Comparison of ENCODE assay signal across 22 cellular contexts in genomic region chr2:24349097-24349496, GRCh38. TPM values are rescaled to one million over a fixed set of nuclear protein-coding genes. Genes with fewer than 3 reads are reported as not detected.
A peak's percentile ranks its signal among the peaks of the same experiment; 100 is the strongest.
DNase-seq lines count a peak whose midpoint lies in the region; ATAC-seq, FAIRE-seq and TF ChIP-seq lines count a peak whose summit lies in the region.
"Had no signal": no experiment of that assay in that cellular context is flagged by ENCODE, and none has a peak within 500 bp of the region (broad histone marks: within the 10 kb centered on the region; RNA-seq: fewer than 3 reads in every experiment).

No MANE protein-coding gene starts in this region.

- ATAC-seq in GM12878 = no peak
- ATAC-seq in stimulated activated naive B cell treated with anti-CD40 and anti-IgM and Interleukin-4, amounts not matched to agents 10 μg/mL and 1 μg/mL and 100 μg/mL, for 72 hours (replicated peaks) = no peak
- ATAC-seq: GM23338, HCT116 had no signal

- CTCF ChIA-PET in CD8-positive, alpha-beta memory T cell (lab: Charles Lee) = interaction anchor here (1.4 kb wide), 1 partner anchor 92 kb away, joined by 3 read pairs; no protein-coding TSS in a partner anchor
- CTCF ChIA-PET in HEK293 (lab: Yijun Ruan, JAX) (no interaction called here), GM12878 (lab: Yijun Ruan, JAX) (interaction anchor here (0.7 to 2.2 kb wide), 5 partner anchors 9 to 28 kb away, joined by 3 to 6 read pairs (median 3); partner anchors contain the start of gene ITSN2)

- H3K4me3 ChIP-seq in CD8-positive, alpha-beta memory T cell (ENCODE audit: low read length) = no peak overlapping the region
- H3K4me3 ChIP-seq in HEK293 (ENCODE audit: low read depth, low read length) (no peak overlapping the region), GM12878 (peak overlapping the region; percentile 16; the same call in 1 of the 2 replicates)
- H3K4me3 ChIP-seq: GM23338, Peyer's patch, SJCRH30 had no signal

- RAD21 ChIA-PET in GM12878 (lab: Charles Lee; ENCODE audit: unreplicated experiment) = interaction anchor here (0.6 to 2.8 kb wide), 4 partner anchors 11 to 394 kb away, joined by 3 to 22 read pairs (median 10); partner anchors contain the start of gene ITSN2

- no peak overlapping the region for H3K9ac ChIP-seq in GM12878 (ENCODE audit: control insufficient read depth, insufficient read depth, low read length)

- peaks cover 71 to 90% (median 86%) of the 10 kb centered on the region in 3 donors for H3K4me1 Mint-ChIP-seq in CD8-positive, alpha-beta memory T cell
- peaks cover 35 to 66% of the 10 kb centered on the region in 2 donors for H3K4me1 Mint-ChIP-seq in stimulated activated naive B cell treated with anti-CD40 and anti-IgM and Interleukin-4, amounts not matched to agents 10 μg/mL and 1 μg/mL and 100 μg/mL, for 72 hours
- peaks cover 24% of the 10 kb centered on the region for H3K4me1 Mint-ChIP-seq in activated CD4-positive, alpha-beta T cell treated with anti-CD3 and anti-CD28 coated beads, Interleukin-2, amount 10 ng/mL, durations not matched to agents 24 days and 14 days
- H3K4me1 Mint-ChIP-seq: GM23338 had no signal

- POLR2A ChIA-PET in CD8-positive, alpha-beta memory T cell (lab: Charles Lee) = no interaction called here
- POLR2A ChIA-PET in HEK293 (lab: Yijun Ruan, JAX) = no interaction called here
- POLR2A ChIA-PET in GM12878 (lab: Charles Lee) = interaction anchor here (0.6 to 5.4 kb wide), 3 partner anchors 11 to 32 kb away, joined by 3 to 36 read pairs (median 5); partner anchors contain the start of gene ITSN2

- intact Hi-C loops in GM12878 (cut with micrococcal nuclease; ENCODE audit: unreplicated experiment) = no loop called here
- intact Hi-C loops in activated CD4-positive, alpha-beta T cell treated with anti-CD3 and anti-CD28 coated beads, Interleukin-2, amount 10 ng/mL, durations not matched to agents 24 days and 14 days (cut with micrococcal nuclease) = no loop called here

- no peak for TF ChIP-seq POLR2A in GM12878 (IDR thresholded peaks at IDR 0.05; ENCODE audit: low read depth, low read length)

- no peaks in the 10 kb centered on the region for H4K20me1 ChIP-seq in GM12878 (ENCODE audit: control insufficient read depth, insufficient read depth)

- H3K36me3 ChIP-seq in CD8-positive, alpha-beta memory T cell (ENCODE audit: insufficient read depth, low read length) = no peaks in the 10 kb centered on the region
- H3K36me3 ChIP-seq in HEK293 (ENCODE audit: control insufficient read depth in 2 of 2, insufficient read depth in 1 of 2, low read length in 2 of 2) (no peaks in the 10 kb centered on the region), GM12878 (ENCODE audit: control insufficient read depth in 2 of 2, insufficient read depth in 2 of 2, low read length in 1 of 2) (0 out of 4 replicates have a peak, but pooled peaks cover 0 to 3% of the 10 kb centered on the region in 2 experiments)
- H3K36me3 ChIP-seq: Peyer's patch, SJCRH30 had no signal

- H3K4me3 Mint-ChIP-seq in CD8-positive, alpha-beta memory T cell = peak overlapping the region in 4 of 7 donors; percentile 7 to 34 (median 14)
- peak overlapping the region in 1 of 2 donors; percentile 14 for H3K4me3 Mint-ChIP-seq in stimulated activated naive B cell treated with anti-CD40 and anti-IgM and Interleukin-4, amounts not matched to agents 10 μg/mL and 1 μg/mL and 100 μg/mL, for 72 hours
- no peak overlapping the region for H3K4me3 Mint-ChIP-seq in activated CD4-positive, alpha-beta T cell treated with anti-CD3 and anti-CD28 coated beads, Interleukin-2, amount 10 ng/mL, durations not matched to agents 24 days and 14 days
- H3K4me3 Mint-ChIP-seq: GM23338 had no signal

- in situ Hi-C loops in GM12878 (cut with MboI) = no loop called here

- H3K4me2 ChIP-seq in GM12878 (ENCODE audit: control insufficient read depth, insufficient read depth) = peak overlapping the region; percentile 36
- H3K4me2 ChIP-seq: GM23338 had no signal

- DNase-seq in CD8-positive, alpha-beta memory T cell = no peak
- DNase-seq in GM12878 (ENCODE audit: low read depth, low spot score) (no peak), T-helper 1 cell (no peak)
- no peak for DNase-seq in stimulated activated naive B cell treated with anti-CD40 and anti-IgM and Interleukin-4, amounts not matched to agents 10 μg/mL and 1 μg/mL and 100 μg/mL, for 72 hours
- no peak for DNase-seq in activated CD4-positive, alpha-beta T cell treated with anti-CD3 and anti-CD28 coated beads for 1 hour
- DNase-seq in activated CD4-positive, alpha-beta T cell treated with anti-CD3 and anti-CD28 coated beads, Interleukin-2, amount 10 ng/mL, durations not matched to agents 24 days and 14 days = no peak
- DNase-seq: ACHN; C1 segment of cervical spinal cord; KG1; NCI-H1092 treated with DMSO at 0.1 percent for 48 hours; NCI-H1436 treated with DMSO at 0.1 percent for 48 hours; NCI-H2029 treated with DMSO at 0.1 percent for 48 hours; NCI-H2171; NCI-H345; NCI-H524; NCI-H774; NK-92 treated with Interleukin-12 subunit alpha and Interleukin-12 subunit beta, amount 100 ng/mL, for 24 hours; Peyer's patch; SJCRH30 had no signal

- SMC1A ChIA-PET in GM12878 (lab: Charles Lee; ENCODE audit: uncharacterized antibody, unreplicated experiment) = interaction anchor here (1.1 to 4.5 kb wide), 3 partner anchors 10 to 115 kb away, joined by 3 to 36 read pairs (median 28); no protein-coding TSS in a partner anchor

- no peak for TF ChIP-seq EP300 in GM12878 (IDR thresholded peaks at IDR 0.05; ENCODE audit: borderline replicate concordance in 1 of 2, control insufficient read depth in 1 of 2, low read depth in 2 of 2, low read length in 2 of 2)

- no peak overlapping the region for H3K27ac Mint-ChIP-seq in CD8-positive, alpha-beta memory T cell
- peak overlapping the region; percentile 27 for H3K27ac Mint-ChIP-seq in stimulated activated naive B cell treated with anti-CD40 and anti-IgM and Interleukin-4, amounts not matched to agents 10 μg/mL and 1 μg/mL and 100 μg/mL, for 72 hours
- no peak overlapping the region for H3K27ac Mint-ChIP-seq in activated CD4-positive, alpha-beta T cell treated with anti-CD3 and anti-CD28 coated beads, Interleukin-2, amount 10 ng/mL, durations not matched to agents 24 days and 14 days
- H3K27ac Mint-ChIP-seq: GM23338 had no signal

- H3K79me2 ChIP-seq in GM12878 (ENCODE audit: control insufficient read depth, insufficient read depth, low read length) = peaks cover 100% of the 10 kb centered on the region

- TF ChIP-seq RAD21 in GM12878 (IDR thresholded peaks at IDR 0.05; ENCODE audit: insufficient read depth, low read depth, low read length) = no peak

- no peak overlapping the region for H2AFZ ChIP-seq in GM12878 (ENCODE audit: control insufficient read depth, low read depth, low read length)
- H2AFZ ChIP-seq: GM23338 had no signal

- TF ChIP-seq CTCF in HEK293 (tag by site-specific recombination; IDR thresholded peaks at IDR 0.05) (no peak), GM12878 (IDR thresholded peaks at IDR 0.05 in 2 of 3, conservative IDR thresholded peaks at IDR 0.05 in 1 of 3; ENCODE audit: control insufficient read depth in 2 of 3, extremely low read depth in 1 of 3, insufficient read depth in 1 of 3, low read depth in 3 of 3, low read length in 3 of 3) (no peak)

- peaks cover 0 to 3% (median 0%) of the 10 kb centered on the region in 3 donors for H3K36me3 Mint-ChIP-seq in CD8-positive, alpha-beta memory T cell
- peaks cover 0 to 17% of the 10 kb centered on the region in 2 donors for H3K36me3 Mint-ChIP-seq in stimulated activated naive B cell treated with anti-CD40 and anti-IgM and Interleukin-4, amounts not matched to agents 10 μg/mL and 1 μg/mL and 100 μg/mL, for 72 hours
- H3K36me3 Mint-ChIP-seq in activated CD4-positive, alpha-beta T cell treated with anti-CD3 and anti-CD28 coated beads, Interleukin-2, amount 10 ng/mL, durations not matched to agents 24 days and 14 days (ENCODE audit: low read depth) = no peaks in the 10 kb centered on the region

- no peaks in the 10 kb centered on the region for H3K9me3 Mint-ChIP-seq in CD8-positive, alpha-beta memory T cell
- no peaks in the 10 kb centered on the region for H3K9me3 Mint-ChIP-seq in stimulated activated naive B cell treated with anti-CD40 and anti-IgM and Interleukin-4, amounts not matched to agents 10 μg/mL and 1 μg/mL and 100 μg/mL, for 72 hours
- no peaks in the 10 kb centered on the region for H3K9me3 Mint-ChIP-seq in activated CD4-positive, alpha-beta T cell treated with anti-CD3 and anti-CD28 coated beads, Interleukin-2, amount 10 ng/mL, durations not matched to agents 24 days and 14 days
- H3K9me3 Mint-ChIP-seq: GM23338 had no signal

- no peak for FAIRE-seq in GM12878 (lab: Jason Lieb, UNC)

- BruUV-seq in GM12878 (replicated peaks; lab: Mats Ljungman, UMichigan) = no TSS peak

- H3K9me3 ChIP-seq in CD8-positive, alpha-beta memory T cell (ENCODE audit: low read length) = no peaks in the 10 kb centered on the region
- H3K9me3 ChIP-seq in HEK293 (ENCODE audit: control insufficient read depth, insufficient read depth, low read depth, low read length) (no peaks in the 10 kb centered on the region), GM12878 (replicated peaks; ENCODE audit: control insufficient read depth, insufficient read depth, low read length) (no peaks in the 10 kb centered on the region; the same call in 2 of the 3 replicates)
- H3K9me3 ChIP-seq: Peyer's patch, SJCRH30 had no signal

- H3K27ac ChIP-seq in CD8-positive, alpha-beta memory T cell (ENCODE audit: low read depth, low read length) = no peak overlapping the region
- H3K27ac ChIP-seq in HEK293 (ENCODE audit: extremely low read depth, low read depth, low read length) = no peak overlapping the region
- no peak overlapping the region for H3K27ac ChIP-seq in GM12878 (ENCODE audit: control insufficient read depth, insufficient read depth)
- H3K27ac ChIP-seq: Peyer's patch, SJCRH30 had no signal

- peaks cover 48% of the 10 kb centered on the region for H3K4me1 ChIP-seq in CD8-positive, alpha-beta memory T cell (ENCODE audit: insufficient read depth, low read length)
- H3K4me1 ChIP-seq in HEK293 (ENCODE audit: control insufficient read depth, insufficient read depth, low read length) (peaks cover 11% of the 10 kb centered on the region), GM12878 (ENCODE audit: control insufficient read depth, insufficient read depth, low read length) (peaks cover 29% of the 10 kb centered on the region)
- H3K4me1 ChIP-seq: SJCRH30 had no signal

- H3K27me3 ChIP-seq in CD8-positive, alpha-beta memory T cell (ENCODE audit: insufficient read depth, low read length, poor library complexity, severe bottlenecking) = no peaks in the 10 kb centered on the region
- H3K27me3 ChIP-seq in GM12878 (replicated peaks in 1 of 2; ENCODE audit: control insufficient read depth in 2 of 2, insufficient read depth in 2 of 2, low read length in 1 of 2) = no peaks in the 10 kb centered on the region
- H3K27me3 ChIP-seq: Peyer's patch, SJCRH30 had no signal

- H3K27me3 Mint-ChIP-seq in CD8-positive, alpha-beta memory T cell = no peaks in the 10 kb centered on the region
- H3K27me3 Mint-ChIP-seq in stimulated activated naive B cell treated with anti-CD40 and anti-IgM and Interleukin-4, amounts not matched to agents 10 μg/mL and 1 μg/mL and 100 μg/mL, for 72 hours = no peaks in the 10 kb centered on the region
- no peaks in the 10 kb centered on the region for H3K27me3 Mint-ChIP-seq in activated CD4-positive, alpha-beta T cell treated with anti-CD3 and anti-CD28 coated beads, Interleukin-2, amount 10 ng/mL, durations not matched to agents 24 days and 14 days

RNA-seq across cellular contexts. Expression of gene ITSN2, which starts 11.2 kb away (rescaled TPM):
- 10 to 100 TPM; 71.2 to 76.1 TPM for total RNA-seq in CD8-positive, alpha-beta memory T cell
- polyA plus RNA-seq in CD8-positive, alpha-beta memory T cell = 76.7 TPM
- total RNA-seq in GM12878 (2013; cell fraction: nucleolus; rRNA removed) = 276 and 309 TPM in 2 replicates
- total RNA-seq in GM12878 (2014; rRNA removed) = 43.9 and 53.0 TPM in 2 replicates
- 52.7 and 54.9 TPM in 2 replicates for total RNA-seq in GM12878 (2014; rRNA removed; fragmentation: Illumina TruSeq; extraction: Trizol)
- total RNA-seq in GM12878 (2021) = 65.1 and 70.1 TPM in 2 replicates
- polyA plus RNA-seq in GM12878 (2011; ENCODE audit: low read depth) = 22.9 TPM
- polyA plus RNA-seq in GM12878 (2011; rRNA removed) = 80.0 and 87.9 TPM in 2 replicates
- polyA plus RNA-seq in GM12878 (2011; cell fraction: cytosol; rRNA removed) = 50.0 and 89.8 TPM in 2 replicates
- 100 and 104 TPM in 2 replicates for polyA plus RNA-seq in GM12878 (2011; cell fraction: nucleus; rRNA removed)
- 37.9 and 40.1 TPM in 2 replicates for polyA plus RNA-seq in GM12878 (2012)
- polyA plus RNA-seq in GM12878 (2014; fragmentation: Illumina TruSeq; extraction: Trizol) = 57.4 and 69.9 TPM in 2 replicates
- 10 to 100 TPM; 20.5 to 24.3 TPM for polyA plus RNA-seq in GM12878 (2014; fragmentation: Nextera tagmentation; extraction: Ambion mirVana)
- 41.8 and 47.8 TPM in 2 replicates for polyA plus RNA-seq in GM12878 (2014; rRNA removed)
- 10 to 100 TPM; 56.6 to 58.1 TPM for polyA plus RNA-seq in GM12878 (2016; fragmentation: Nextera tagmentation; extraction: Ambion mirVana)
- 89.4 and 131 TPM in 2 replicates for polyA minus RNA-seq in GM12878 (2011; rRNA and poly(A)+ RNA removed)
- polyA minus RNA-seq in GM12878 (2011; cell fraction: cytosol; rRNA and poly(A)+ RNA removed) = 30.5 and 30.8 TPM in 2 replicates
- 53.2 and 83.5 TPM in 2 replicates for polyA minus RNA-seq in GM12878 (2011; cell fraction: nucleus; rRNA and poly(A)+ RNA removed)
- 53.0 and 55.7 TPM in 2 replicates for total RNA-seq in activated CD4-positive, alpha-beta T cell treated with anti-CD3 and anti-CD28 coated beads, Interleukin-2, amount 10 ng/mL, durations not matched to agents 24 days and 14 days
